In the genomic region with DNA sequence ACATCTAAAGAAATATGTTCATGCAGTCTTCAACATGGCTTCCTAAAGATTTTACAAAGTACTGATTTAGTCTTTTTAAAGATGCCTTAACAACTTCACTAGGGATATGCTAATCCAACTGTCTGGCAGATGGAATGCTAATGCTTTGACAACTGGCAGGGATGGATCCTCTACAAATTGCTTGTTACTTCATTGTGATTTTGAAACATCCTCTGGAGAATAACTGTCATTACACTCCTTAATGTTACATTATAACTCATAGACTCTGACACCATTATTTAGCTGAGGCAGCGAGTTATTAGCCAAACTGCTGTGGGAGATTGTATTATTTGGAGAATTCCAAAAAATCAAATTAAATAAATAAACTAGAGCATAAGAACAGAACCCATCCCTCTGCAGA, we compare ENCODE assay signal across 15 cellular contexts.
A peak's percentile ranks its signal among the peaks of the same experiment; 100 is the strongest.
DNase-seq lines count a peak whose midpoint lies in the region; ATAC-seq and TF ChIP-seq lines count a peak whose summit lies in the region.
"Had no signal": no experiment of that assay in that cellular context is flagged by ENCODE, and none has a peak within 500 bp of the region (broad histone marks: within the 10 kb centered on the region; RNA-seq: fewer than 3 reads in every experiment).

No MANE protein-coding gene starts in this region.

- no peaks in the 10 kb centered on the region for H3K27me3 ChIP-seq in gastroesophageal sphincter

- H3K4me3 Mint-ChIP-seq in mesothelial cell of epicardium = no peak overlapping the region
- H3K4me3 Mint-ChIP-seq: CD8-positive, alpha-beta T cell had no signal

- no peaks in the 10 kb centered on the region for H3K9me3 Mint-ChIP-seq in mesothelial cell of epicardium
- H3K9me3 Mint-ChIP-seq: CD8-positive, alpha-beta T cell had no signal

- ATAC-seq in gastroesophageal sphincter (peak; percentile 28), GM21515 (IDR thresholded peaks at IDR 0.05; ENCODE audit: unreplicated experiment) (no peak), HG03442 (IDR thresholded peaks at IDR 0.05; ENCODE audit: unreplicated experiment) (no peak)
- ATAC-seq: CD8-positive, alpha-beta T cell; HCT116; K562 had no signal

- no peaks in the 10 kb centered on the region for H3K27me3 Mint-ChIP-seq in mesothelial cell of epicardium (ENCODE audit: low read depth)

- DNase-seq in D341Med (ENCODE audit: low spot score) (peak; percentile 24), NCI-H524 (lab: John Stamatoyannopoulos, UW) (peak; percentile 17 to 62), putamen (ENCODE audit: low spot score) (peak; percentile 11), mesothelial cell of epicardium (ENCODE audit: low spot score in 2 of 2, unreplicated experiment in 2 of 2) (no peak)
- DNase-seq: CD8-positive, alpha-beta T cell; NCI-H1048; NCI-H146; NCI-H226; NCI-H774; SHP77 treated with DMSO at 0.1 percent for 48 hours had no signal

- H3K36me3 ChIP-seq in gastroesophageal sphincter = no peaks in the 10 kb centered on the region

- no peak for TF ChIP-seq CTCF in gastroesophageal sphincter (IDR thresholded peaks at IDR 0.05)
- no peak for TF ChIP-seq CTCF in mesothelial cell of epicardium (IDR thresholded peaks at IDR 0.05; ENCODE audit: unreplicated experiment)

- no peak overlapping the region for H3K27ac Mint-ChIP-seq in mesothelial cell of epicardium
- H3K27ac Mint-ChIP-seq: CD8-positive, alpha-beta T cell had no signal

- H3K4me3 ChIP-seq in gastroesophageal sphincter = no peak overlapping the region
- H3K4me3 ChIP-seq: K562 had no signal

- TF ChIP-seq POLR2A in gastroesophageal sphincter (IDR thresholded peaks at IDR 0.05) = no peak

- WGBS in gastroesophageal sphincter (ENCODE audit: low coverage in 1 of 2), 2 donors = 38 to 59% methylated on average over 1 of the region's 1 CpG

- H3K4me1 ChIP-seq in gastroesophageal sphincter = no peaks in the 10 kb centered on the region

- no peaks in the 10 kb centered on the region for H3K9me3 ChIP-seq in gastroesophageal sphincter

- no peaks in the 10 kb centered on the region for H3K36me3 Mint-ChIP-seq in mesothelial cell of epicardium
- H3K36me3 Mint-ChIP-seq: CD8-positive, alpha-beta T cell had no signal

- no peak for TF ChIP-seq EP300 in gastroesophageal sphincter (IDR thresholded peaks at IDR 0.05)

- H3K27ac ChIP-seq in gastroesophageal sphincter = no peak overlapping the region

- peaks cover 17% of the 10 kb centered on the region for H3K4me1 Mint-ChIP-seq in mesothelial cell of epicardium

Comparison
In these comparisons a context has a peak if more than half of its experiments do, and no peak if none do; other contexts are left out.
1. DNase-seq: peak in D341Med (single experiment), NCI-H524 (2 of 2) and putamen (single experiment); none in mesothelial cell of epicardium (0 of 2).